Comparison of ENCODE assay signal across 1 cellular context in the genomic region with DNA sequence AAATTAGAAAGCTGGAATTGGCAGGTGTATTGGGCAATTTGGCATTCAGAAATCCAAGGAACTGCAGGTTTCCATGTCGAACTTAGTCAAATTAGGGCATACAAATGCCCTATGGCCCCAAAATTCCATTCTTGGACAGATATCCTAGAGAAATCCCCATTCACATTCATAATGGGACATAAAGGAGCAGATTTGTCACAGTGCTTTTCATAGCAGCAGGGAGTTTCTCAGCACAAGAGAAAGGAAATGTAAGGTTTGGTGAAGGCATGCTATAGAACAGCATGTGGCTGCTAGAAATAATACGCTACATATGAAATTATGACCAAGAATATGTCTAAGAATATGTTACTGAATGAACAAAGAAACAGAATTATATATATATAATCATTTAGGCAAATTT.
TF ChIP-seq lines count a peak whose summit lies in the region.

No MANE protein-coding gene starts in this region.

TF ChIP-seq in WTC11, 78 proteins besides CTCF, POLR2A, EP300 and RAD21 (continued from another document):
- TF ChIP-seq ZNF317 (CRISPR knock-in tag; IDR thresholded peaks at IDR 0.05; ENCODE audit: borderline replicate concordance, low read depth) (no peak), AFF4 (CRISPR knock-in tag; IDR thresholded peaks at IDR 0.05; ENCODE audit: borderline replicate concordance) (no peak), ZNF281 (CRISPR knock-in tag; IDR thresholded peaks at IDR 0.05) (no peak), TP53 (CRISPR knock-in tag; IDR thresholded peaks at IDR 0.05) (no peak)
- TF ChIP-seq, protein P1, sequence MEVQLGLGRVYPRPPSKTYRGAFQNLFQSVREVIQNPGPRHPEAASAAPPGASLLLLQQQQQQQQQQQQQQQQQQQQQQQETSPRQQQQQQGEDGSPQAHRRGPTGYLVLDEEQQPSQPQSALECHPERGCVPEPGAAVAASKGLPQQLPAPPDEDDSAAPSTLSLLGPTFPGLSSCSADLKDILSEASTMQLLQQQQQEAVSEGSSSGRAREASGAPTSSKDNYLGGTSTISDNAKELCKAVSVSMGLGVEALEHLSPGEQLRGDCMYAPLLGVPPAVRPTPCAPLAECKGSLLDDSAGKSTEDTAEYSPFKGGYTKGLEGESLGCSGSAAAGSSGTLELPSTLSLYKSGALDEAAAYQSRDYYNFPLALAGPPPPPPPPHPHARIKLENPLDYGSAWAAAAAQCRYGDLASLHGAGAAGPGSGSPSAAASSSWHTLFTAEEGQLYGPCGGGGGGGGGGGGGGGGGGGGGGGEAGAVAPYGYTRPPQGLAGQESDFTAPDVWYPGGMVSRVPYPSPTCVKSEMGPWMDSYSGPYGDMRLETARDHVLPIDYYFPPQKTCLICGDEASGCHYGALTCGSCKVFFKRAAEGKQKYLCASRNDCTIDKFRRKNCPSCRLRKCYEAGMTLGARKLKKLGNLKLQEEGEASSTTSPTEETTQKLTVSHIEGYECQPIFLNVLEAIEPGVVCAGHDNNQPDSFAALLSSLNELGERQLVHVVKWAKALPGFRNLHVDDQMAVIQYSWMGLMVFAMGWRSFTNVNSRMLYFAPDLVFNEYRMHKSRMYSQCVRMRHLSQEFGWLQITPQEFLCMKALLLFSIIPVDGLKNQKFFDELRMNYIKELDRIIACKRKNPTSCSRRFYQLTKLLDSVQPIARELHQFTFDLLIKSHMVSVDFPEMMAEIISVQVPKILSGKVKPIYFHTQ (CRISPR knock-in tag; IDR thresholded peaks at IDR 0.05) = no peak
